Comparison of ENCODE assay signal across 18 cellular contexts in the genomic region with DNA sequence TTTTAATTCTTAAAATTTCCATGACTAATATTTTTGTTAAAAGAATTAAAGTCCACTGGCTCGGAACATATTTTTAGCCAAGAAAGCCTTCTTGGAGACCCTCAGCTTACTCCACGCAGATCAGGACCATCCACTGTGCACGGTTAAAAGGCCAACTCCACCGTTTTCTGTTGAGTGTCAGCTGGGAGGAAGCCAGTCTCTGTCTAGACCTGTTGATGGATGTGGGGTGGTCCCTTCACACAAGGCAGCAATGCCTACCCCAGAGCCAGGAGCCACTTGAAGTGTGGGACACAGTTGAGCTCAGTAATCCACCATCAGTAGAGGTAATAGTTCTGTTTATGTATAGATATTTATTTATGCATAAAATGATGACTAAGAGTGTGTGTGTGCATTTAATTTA. TPM values are rescaled to one million over a fixed set of nuclear protein-coding genes. Genes with fewer than 3 reads are reported as not detected.
A peak's percentile ranks its signal among the peaks of the same experiment; 100 is the strongest.
DNase-seq lines count a peak whose midpoint lies in the region; ATAC-seq and TF ChIP-seq lines count a peak whose summit lies in the region.
"Had no signal": no experiment of that assay in that cellular context is flagged by ENCODE, and none has a peak within 500 bp of the region (broad histone marks: within the 10 kb centered on the region; RNA-seq: fewer than 3 reads in every experiment).

No MANE protein-coding gene starts in this region.

- WGBS in tibial nerve, 2 donors: 80 to 84% methylated on average over 4 of the region's 4 CpGs

- no peaks in the 10 kb centered on the region for H4K20me1 ChIP-seq in neural progenitor cell (ENCODE audit: low read depth)
- no peaks in the 10 kb centered on the region for H4K20me1 ChIP-seq in GM23338 (replicated peaks; ENCODE audit: insufficient read depth)

- peak; percentile 24 for DNase-seq in activated CD8-positive, alpha-beta memory T cell treated with anti-CD3 and anti-CD28 coated beads for 24 hours
- DNase-seq in activated CD8-positive, alpha-beta memory T cell treated with anti-CD3 and anti-CD28 coated beads, Interleukin-2, amount 50 U/mL, for 4 hours: no peak
- DNase-seq in dorsolateral prefrontal cortex: no peak
- no peak for DNase-seq in neural progenitor cell (ENCODE audit: low spot score)
- no peak for DNase-seq in tibial nerve (ENCODE audit: low spot score in 2 of 2)
- no peak for DNase-seq in NCI-H187 treated with DMSO at 0.1 percent for 48 hours (lab: John Stamatoyannopoulos, UW)
- DNase-seq in activated gamma-delta T cell treated with Interleukin-2 at 50 U/mL for 16 hours: no peak
- no peak for DNase-seq in GM23338 (ENCODE audit: low spot score)
- DNase-seq: AML-193; Caco-2; CD4-positive, alpha-beta T cell; GDM1; GOT3; H9; IMR-90 had no signal

- H3K4me3 Mint-ChIP-seq in neural progenitor cell (no peak overlapping the region), GM23338 (no peak overlapping the region)
- H3K4me3 Mint-ChIP-seq: CD4-positive, alpha-beta T cell; H9 had no signal

- no peaks in the 10 kb centered on the region for H3K27me3 ChIP-seq in dorsolateral prefrontal cortex
- H3K27me3 ChIP-seq in neural progenitor cell: no peaks in the 10 kb centered on the region
- H3K27me3 ChIP-seq in tibial nerve: no peaks in the 10 kb centered on the region
- no peaks in the 10 kb centered on the region for H3K27me3 ChIP-seq in GM23338 (ENCODE audit: insufficient read depth)

- TF ChIP-seq POLR2A in tibial nerve (IDR thresholded peaks at IDR 0.05): no peak

- no peak for TF ChIP-seq EP300 in tibial nerve (IDR thresholded peaks at IDR 0.05)

- H3K79me2 ChIP-seq in neural progenitor cell (ENCODE audit: low read depth): no peaks in the 10 kb centered on the region
- no peaks in the 10 kb centered on the region for H3K79me2 ChIP-seq in GM23338 (replicated peaks; ENCODE audit: insufficient read depth)

- H3K27ac ChIP-seq in dorsolateral prefrontal cortex (peak overlapping the region in 43 of 59 donors; percentile 6 to 91 (median 81)), neural progenitor cell (no peak overlapping the region), tibial nerve (peak overlapping the region; percentile 17 to 83 (median 74)), GM23338 (ENCODE audit: low read depth) (no peak overlapping the region)
- H3K27ac ChIP-seq: 22Rv1, A549, C4-2B had no signal

- H2AFZ ChIP-seq in neural progenitor cell (replicated peaks): no peak overlapping the region
- no peak overlapping the region for H2AFZ ChIP-seq in GM23338

- intact Hi-C loops in dorsolateral prefrontal cortex (cut with DNase I): loop anchor here in 1 of 2 donors (5.0 kb wide), 1 partner anchor 37 kb away; no protein-coding TSS in a partner anchor

- peak overlapping the region; percentile 96 for H3K27ac Mint-ChIP-seq in neural progenitor cell
- H3K27ac Mint-ChIP-seq in GM23338: no peak overlapping the region
- H3K27ac Mint-ChIP-seq: CD4-positive, alpha-beta T cell; H9 had no signal

- H3F3A ChIP-seq in neural progenitor cell (ENCODE audit: low read depth) (peaks cover 20% of the 10 kb centered on the region), GM23338 (replicated peaks; ENCODE audit: low read depth) (no peaks in the 10 kb centered on the region)

- H3K36me3 ChIP-seq in neural progenitor cell: no peaks in the 10 kb centered on the region
- no peaks in the 10 kb centered on the region for H3K36me3 ChIP-seq in tibial nerve
- H3K36me3 ChIP-seq in GM23338 (ENCODE audit: insufficient read depth): no peaks in the 10 kb centered on the region

- no peak for ATAC-seq in GM23338
- ATAC-seq: A549 had no signal

- no peak overlapping the region for H3K4me3 ChIP-seq in dorsolateral prefrontal cortex
- no peak overlapping the region for H3K4me3 ChIP-seq in neural progenitor cell
- no peak overlapping the region for H3K4me3 ChIP-seq in tibial nerve
- no peak overlapping the region for H3K4me3 ChIP-seq in GM23338
- H3K4me3 ChIP-seq: A549 had no signal

- H3K9me3 Mint-ChIP-seq in neural progenitor cell (peaks cover 6% of the 10 kb centered on the region), GM23338 (no peaks in the 10 kb centered on the region)
- H3K9me3 Mint-ChIP-seq: CD4-positive, alpha-beta T cell; H9 had no signal

- H3K9me3 ChIP-seq in neural progenitor cell (ENCODE audit: low read depth): no peaks in the 10 kb centered on the region
- no peaks in the 10 kb centered on the region for H3K9me3 ChIP-seq in tibial nerve
- H3K9me3 ChIP-seq: A549, Caco-2 had no signal

- H3K36me3 Mint-ChIP-seq in neural progenitor cell: no peaks in the 10 kb centered on the region
- H3K36me3 Mint-ChIP-seq in GM23338 (ENCODE audit: low read depth): no peaks in the 10 kb centered on the region

- H3K9ac ChIP-seq in neural progenitor cell: no peak overlapping the region

- H3K4me2 ChIP-seq in neural progenitor cell (no peak overlapping the region), GM23338 (no peak overlapping the region)
- H3K4me2 ChIP-seq: A549 had no signal

- H3K4me1 Mint-ChIP-seq in neural progenitor cell (peaks cover 84% of the 10 kb centered on the region), GM23338 (peaks cover 38% of the 10 kb centered on the region)

- peaks cover 35% of the 10 kb centered on the region for H3K4me1 ChIP-seq in neural progenitor cell
- peaks cover 0 to 68% (median 21%) of the 10 kb centered on the region in 4 donors for H3K4me1 ChIP-seq in tibial nerve
- H3K4me1 ChIP-seq in GM23338 (ENCODE audit: insufficient read depth): peaks cover 17% of the 10 kb centered on the region
- H3K4me1 ChIP-seq: Caco-2 had no signal

- TF ChIP-seq CTCF in dorsolateral prefrontal cortex (IDR thresholded peaks at IDR 0.05 in 54 of 56, conservative IDR thresholded peaks at IDR 0.05 in 2 of 56; ENCODE audit: low read depth in 1 of 56, partially characterized antibody in 56 of 56) (no peak), neural progenitor cell (IDR thresholded peaks at IDR 0.05) (no peak), tibial nerve (IDR thresholded peaks at IDR 0.05) (no peak), GM23338 (conservative IDR thresholded peaks at IDR 0.05; ENCODE audit: low read depth in 2 of 2) (no peak)

- no peaks in the 10 kb centered on the region for H3K9me2 ChIP-seq in GM23338 (ENCODE audit: insufficient read depth)

- H3K27me3 Mint-ChIP-seq in neural progenitor cell (ENCODE audit: insufficient read depth, low read depth) (peaks cover 14% of the 10 kb centered on the region), GM23338 (ENCODE audit: insufficient read depth, low read depth, poor library complexity) (peaks cover 10% of the 10 kb centered on the region)

TF ChIP-seq in GM23338, 12 proteins besides CTCF, POLR2A, EP300 and RAD21:
- no peak for TF ChIP-seq ZNF331 (CRISPR knock-in tag; IDR thresholded peaks at IDR 0.05; ENCODE audit: low read depth)
- TF ChIP-seq, protein P1, sequence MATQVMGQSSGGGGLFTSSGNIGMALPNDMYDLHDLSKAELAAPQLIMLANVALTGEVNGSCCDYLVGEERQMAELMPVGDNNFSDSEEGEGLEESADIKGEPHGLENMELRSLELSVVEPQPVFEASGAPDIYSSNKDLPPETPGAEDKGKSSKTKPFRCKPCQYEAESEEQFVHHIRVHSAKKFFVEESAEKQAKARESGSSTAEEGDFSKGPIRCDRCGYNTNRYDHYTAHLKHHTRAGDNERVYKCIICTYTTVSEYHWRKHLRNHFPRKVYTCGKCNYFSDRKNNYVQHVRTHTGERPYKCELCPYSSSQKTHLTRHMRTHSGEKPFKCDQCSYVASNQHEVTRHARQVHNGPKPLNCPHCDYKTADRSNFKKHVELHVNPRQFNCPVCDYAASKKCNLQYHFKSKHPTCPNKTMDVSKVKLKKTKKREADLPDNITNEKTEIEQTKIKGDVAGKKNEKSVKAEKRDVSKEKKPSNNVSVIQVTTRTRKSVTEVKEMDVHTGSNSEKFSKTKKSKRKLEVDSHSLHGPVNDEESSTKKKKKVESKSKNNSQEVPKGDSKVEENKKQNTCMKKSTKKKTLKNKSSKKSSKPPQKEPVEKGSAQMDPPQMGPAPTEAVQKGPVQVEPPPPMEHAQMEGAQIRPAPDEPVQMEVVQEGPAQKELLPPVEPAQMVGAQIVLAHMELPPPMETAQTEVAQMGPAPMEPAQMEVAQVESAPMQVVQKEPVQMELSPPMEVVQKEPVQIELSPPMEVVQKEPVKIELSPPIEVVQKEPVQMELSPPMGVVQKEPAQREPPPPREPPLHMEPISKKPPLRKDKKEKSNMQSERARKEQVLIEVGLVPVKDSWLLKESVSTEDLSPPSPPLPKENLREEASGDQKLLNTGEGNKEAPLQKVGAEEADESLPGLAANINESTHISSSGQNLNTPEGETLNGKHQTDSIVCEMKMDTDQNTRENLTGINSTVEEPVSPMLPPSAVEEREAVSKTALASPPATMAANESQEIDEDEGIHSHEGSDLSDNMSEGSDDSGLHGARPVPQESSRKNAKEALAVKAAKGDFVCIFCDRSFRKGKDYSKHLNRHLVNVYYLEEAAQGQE (IDR thresholded peaks at IDR 0.05; ENCODE audit: unreplicated experiment): no peak
- TF ChIP-seq ZNF114 (CRISPR knock-in tag; IDR thresholded peaks at IDR 0.05): no peak
- TF ChIP-seq POLR2AphosphoS5 (IDR thresholded peaks at IDR 0.05; ENCODE audit: low read depth): no peak
- TF ChIP-seq EZH2phosphoT487 (IDR thresholded peaks at IDR 0.05; ENCODE audit: unreplicated experiment): no peak
- TF ChIP-seq CREB1 (CRISPR knock-in tag; IDR thresholded peaks at IDR 0.05; ENCODE audit: low read depth): no peak

RNA-seq across cellular contexts. Expression of a gene that starts 19.9 kb away (rescaled TPM):
- total RNA-seq in dorsolateral prefrontal cortex (1,000 to 10,000 TPM in 8 of 120 experiments, 100 to 1,000 TPM in 112; 292 to 1,535 (median 581) TPM), neural progenitor cell (ENCODE audit: low replicate concordance) (212 and 216 TPM in 2 replicates), tibial nerve (100 to 1,000 TPM; 365 to 570 (median 511) TPM)
- total RNA-seq in GM23338 (2014; rRNA removed; shearing (Covaris generic)): 150 and 159 TPM in 2 replicates
- polyA plus RNA-seq in GM23338 (2016; fragmentation: Nextera tagmentation; extraction: Ambion mirVana): 53.7 and 60.8 TPM in 2 replicates

Comparison
In these comparisons a context has a peak if more than half of its experiments do, and no peak if none do; other contexts are left out.
1. H3K27ac ChIP-seq: peak in dorsolateral prefrontal cortex (43 of 59) and tibial nerve (4 of 4); none in neural progenitor cell (single experiment) and GM23338 (single experiment).